Comparison of ENCODE assay signal across 13 cellular contexts in genomic region chr19:39084732-39085080, GRCh38. TPM values are rescaled to one million over a fixed set of nuclear protein-coding genes. Genes with fewer than 3 reads are reported as not detected.
DNase-seq lines count a peak whose midpoint lies in the region; FAIRE-seq and TF ChIP-seq lines count a peak whose summit lies in the region.
"Had no signal": no experiment of that assay in that cellular context is flagged by ENCODE, and none has a peak within 500 bp of the region (broad histone marks: within the 10 kb centered on the region; RNA-seq: fewer than 3 reads in every experiment).

No MANE protein-coding gene starts in this region.

- DNase-seq in bronchial epithelial cell (ENCODE audit: low read depth) (no peak), GM03348 (ENCODE audit: low spot score) (no peak), NCI-H1694 (lab: John Stamatoyannopoulos, UW) (no peak), H54 (ENCODE audit: insufficient read length, low spot score) (no peak), HAP-1 (ENCODE audit: low spot score in 2 of 2) (no peak)
- DNase-seq: activated CD4-positive, alpha-beta T cell treated with anti-CD3 and anti-CD28 coated beads for 1 hour; cortex of kidney; DMS79 treated with DMSO at 0.1 percent for 48 hours; NCI-H187 treated with DMSO at 0.1 percent for 48 hours had no signal

- no peaks in the 10 kb centered on the region for H3K36me3 ChIP-seq in ACC112 (ENCODE audit: insufficient read depth, low read length)
- H3K36me3 ChIP-seq in HEK293 (ENCODE audit: control insufficient read depth in 2 of 2, insufficient read depth in 1 of 2, low read length in 2 of 2) = no peaks in the 10 kb centered on the region; a peak in 1 of 3 replicates
- no peaks in the 10 kb centered on the region for H3K36me3 ChIP-seq in bronchial epithelial cell (ENCODE audit: control insufficient read depth, insufficient read depth, low read length)
- H3K36me3 ChIP-seq in HAP-1 (replicated peaks) = no peaks in the 10 kb centered on the region
- H3K36me3 ChIP-seq: pancreas had no signal

- H3K27me3 ChIP-seq in ACC112 (ENCODE audit: insufficient read depth, low read length) = no peaks in the 10 kb centered on the region
- no peaks in the 10 kb centered on the region for H3K27me3 ChIP-seq in bronchial epithelial cell (ENCODE audit: control insufficient read depth, insufficient read depth, low read length)
- H3K27me3 ChIP-seq in layer of hippocampus (ENCODE audit: control insufficient read depth, insufficient read depth, low read length) = no peaks in the 10 kb centered on the region
- peaks cover 33% of the 10 kb centered on the region for H3K27me3 ChIP-seq in HAP-1 (ENCODE audit: low read depth)

- POLR2A ChIA-PET in HEK293 (lab: Yijun Ruan, JAX) = interaction anchor here (1.5 kb wide), 1 partner anchor 11 kb away, joined by 4 read pairs; no protein-coding TSS in a partner anchor

- peak overlapping the region; percentile 79 for H3K4me3 ChIP-seq in ACC112 (ENCODE audit: low read depth, low read length)
- no peak overlapping the region for H3K4me3 ChIP-seq in HEK293 (ENCODE audit: low read depth, low read length)
- peak overlapping the region; percentile 49 for H3K4me3 ChIP-seq in bronchial epithelial cell (ENCODE audit: low read depth, low read length)
- no peak overlapping the region for H3K4me3 ChIP-seq in HAP-1

- H3K27ac ChIP-seq in ACC112 (ENCODE audit: low read depth, low read length) (no peak overlapping the region), HEK293 (ENCODE audit: extremely low read depth, low read depth, low read length) (no peak overlapping the region), layer of hippocampus (ENCODE audit: low read depth, low read length) (peak overlapping the region; percentile 73)
- H3K27ac ChIP-seq: pancreas had no signal

- TF ChIP-seq POLR2A in H54 (IDR thresholded peaks at IDR 0.05; ENCODE audit: low read depth, low read length) = no peak

- H2AFZ ChIP-seq in ACC112 (ENCODE audit: low read length, unreplicated experiment) = peak overlapping the region; percentile 53

- H3K79me2 ChIP-seq in ACC112 (ENCODE audit: control insufficient read depth, insufficient read depth, low read length, unreplicated experiment) = no peaks in the 10 kb centered on the region

- in situ Hi-C loops in HAP-1 (cut with MboI; ENCODE audit: low sequenced_read_pairs) = no loop called here

- H3K4me1 ChIP-seq in ACC112 (ENCODE audit: control insufficient read depth, insufficient read depth, low read length, unreplicated experiment) (no peaks in the 10 kb centered on the region), HEK293 (ENCODE audit: control insufficient read depth, insufficient read depth, low read length) (peaks cover 5% of the 10 kb centered on the region; the same call in 1 of the 2 replicates), HAP-1 (no peaks in the 10 kb centered on the region; the same call in none of the 2 replicates)
- H3K4me1 ChIP-seq: pancreas had no signal

- peak; percentile 23 for FAIRE-seq in bronchial epithelial cell (lab: Jason Lieb, UNC)
- FAIRE-seq in H54 (lab: Jason Lieb, UNC) = no peak
- FAIRE-seq: pancreas had no signal

- H3K9me3 ChIP-seq in HEK293 (ENCODE audit: control insufficient read depth, insufficient read depth, low read depth, low read length) (no peaks in the 10 kb centered on the region), HAP-1 (no peaks in the 10 kb centered on the region)
- H3K9me3 ChIP-seq: pancreas had no signal

- CTCF ChIA-PET in HEK293 (lab: Yijun Ruan, JAX) = interaction anchor here (2.5 kb wide), 1 partner anchor 26 kb away, joined by 20 read pairs; no protein-coding TSS in a partner anchor

- no peak for TF ChIP-seq CTCF in HEK293 (tag by site-specific recombination; IDR thresholded peaks at IDR 0.05)
- TF ChIP-seq CTCF in bronchial epithelial cell (IDR thresholded peaks at IDR 0.05; ENCODE audit: insufficient read depth, low read length, severe bottlenecking) = no peak

TF ChIP-seq in HEK293, 187 proteins besides CTCF, POLR2A, EP300 and RAD21:
- TF ChIP-seq, protein P1, sequence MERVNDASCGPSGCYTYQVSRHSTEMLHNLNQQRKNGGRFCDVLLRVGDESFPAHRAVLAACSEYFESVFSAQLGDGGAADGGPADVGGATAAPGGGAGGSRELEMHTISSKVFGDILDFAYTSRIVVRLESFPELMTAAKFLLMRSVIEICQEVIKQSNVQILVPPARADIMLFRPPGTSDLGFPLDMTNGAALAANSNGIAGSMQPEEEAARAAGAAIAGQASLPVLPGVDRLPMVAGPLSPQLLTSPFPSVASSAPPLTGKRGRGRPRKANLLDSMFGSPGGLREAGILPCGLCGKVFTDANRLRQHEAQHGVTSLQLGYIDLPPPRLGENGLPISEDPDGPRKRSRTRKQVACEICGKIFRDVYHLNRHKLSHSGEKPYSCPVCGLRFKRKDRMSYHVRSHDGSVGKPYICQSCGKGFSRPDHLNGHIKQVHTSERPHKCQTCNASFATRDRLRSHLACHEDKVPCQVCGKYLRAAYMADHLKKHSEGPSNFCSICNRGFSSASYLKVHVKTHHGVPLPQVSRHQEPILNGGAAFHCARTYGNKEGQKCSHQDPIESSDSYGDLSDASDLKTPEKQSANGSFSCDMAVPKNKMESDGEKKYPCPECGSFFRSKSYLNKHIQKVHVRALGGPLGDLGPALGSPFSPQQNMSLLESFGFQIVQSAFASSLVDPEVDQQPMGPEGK (tag by site-specific recombination; IDR thresholded peaks at IDR 0.05) = no peak
- TF ChIP-seq ZNF341 (tag by site-specific recombination; IDR thresholded peaks at IDR 0.05; ENCODE audit: low read depth) (peak; percentile 8; the same call in 1 of the 2 replicates), ZBTB10 (tag by site-specific recombination; IDR thresholded peaks at IDR 0.05) (no peak)

RNA-seq across cellular contexts. Expression of gene ACP7, which starts 0.5 kb away (rescaled TPM):
- 0.53 and 0.77 TPM in 2 replicates for total RNA-seq in bronchial epithelial cell

RNA-seq across cellular contexts. Expression of gene PAK4, which starts 40.9 kb away (rescaled TPM):
- total RNA-seq in bronchial epithelial cell = 4.5 and 6.8 TPM in 2 replicates

RNA-seq across cellular contexts. Expression of gene FBXO27, which starts 52.4 kb away (rescaled TPM):
- total RNA-seq in bronchial epithelial cell = 5.3 and 5.8 TPM in 2 replicates

Comparison
In these comparisons a context has a peak if more than half of its experiments do, and no peak if none do; other contexts are left out.
1. H3K4me3 ChIP-seq: peak in ACC112 (single experiment) and bronchial epithelial cell (single experiment); none in HEK293 (single experiment) and HAP-1 (single experiment).